Comparison of ENCODE assay signal across 8 cellular contexts in genomic region chr22:46052801-46053562, GRCh38.
DNase-seq lines count a peak whose midpoint lies in the region; ATAC-seq and TF ChIP-seq lines count a peak whose summit lies in the region.

No MANE protein-coding gene starts in this region.

- H3K9me3 ChIP-seq in SJCRH30 (replicated peaks): no peaks in the 10 kb centered on the region
- H3K9me3 ChIP-seq in tibial artery: no peaks in the 10 kb centered on the region

- H3K4me1 ChIP-seq in SJCRH30 (peaks cover 7% of the 10 kb centered on the region; the same call in 1 of the 2 replicates), tibial artery (peaks cover 0 to 83% (median 57%) of the 10 kb centered on the region in 4 donors)

- intact Hi-C loops in tibial artery (cut with DNase I; ENCODE audit: low total_unique reads): no loop called here

- peak overlapping the region; percentile 78 for H3K4me3 ChIP-seq in SJCRH30
- H3K4me3 ChIP-seq in tibial artery: peak overlapping the region; percentile 84 to 96

- no peaks in the 10 kb centered on the region for H3K27me3 Mint-ChIP-seq in memory B cell

- H3K27me3 ChIP-seq in SJCRH30 (no peaks in the 10 kb centered on the region), tibial artery (no peaks in the 10 kb centered on the region)

- H3K27ac Mint-ChIP-seq in memory B cell: peak overlapping the region; percentile 94

- no peaks in the 10 kb centered on the region for H3K9me3 Mint-ChIP-seq in memory B cell

- TF ChIP-seq CTCF in tibial artery (IDR thresholded peaks at IDR 0.05): no peak

- H3K36me3 ChIP-seq in SJCRH30 (no peaks in the 10 kb centered on the region), tibial artery (peaks cover 0 to 12% (median 0%) of the 10 kb centered on the region in 3 donors)

- H3K36me3 Mint-ChIP-seq in memory B cell: no peaks in the 10 kb centered on the region

- H3K4me1 Mint-ChIP-seq in memory B cell: peaks cover 24% of the 10 kb centered on the region

- ATAC-seq in memory B cell (ENCODE audit: low read depth) (no peak), HG03196 (IDR thresholded peaks at IDR 0.05; ENCODE audit: unreplicated experiment) (no peak), GM19023 (IDR thresholded peaks at IDR 0.05; ENCODE audit: unreplicated experiment) (no peak)

- peak overlapping the region; percentile 96 for H3K4me3 Mint-ChIP-seq in memory B cell

- DNase-seq in activated effector memory CD4-positive, alpha-beta T cell treated with anti-CD3 and anti-CD28 coated beads, Interleukin-2, amount 50 U/mL, for 16 hours: peak; percentile 68
- no peak for DNase-seq in activated effector memory CD4-positive, alpha-beta T cell treated with Interleukin-2 at 50 U/mL for 16 hours
- DNase-seq in SJCRH30 (peak; percentile 42 to 53), memory B cell (ENCODE audit: low spot score in 2 of 2) (no peak), tibial artery (peak; percentile 55 to 85)

- H3K27ac ChIP-seq in SJCRH30 (peak overlapping the region; percentile 55), cingulate gyrus (ENCODE audit: low read depth, low read length) (peak overlapping the region; percentile 100), tibial artery (peak overlapping the region; percentile 98 to 99)

Comparison
In these comparisons a context has a peak if more than half of its experiments do, and no peak if none do; other contexts are left out.
1. DNase-seq: peak in activated effector memory CD4-positive, alpha-beta T cell treated with anti-CD3 and anti-CD28 coated beads, Interleukin-2, amount 50 U/mL, for 16 hours (single experiment), SJCRH30 (2 of 2) and tibial artery (2 of 2); none in activated effector memory CD4-positive, alpha-beta T cell treated with Interleukin-2 at 50 U/mL for 16 hours (single experiment) and memory B cell (0 of 2).
2. Peak in every context shown above with its lines, with median percentiles within 50 percentile points of each other: H3K27ac ChIP-seq.